26 cellular contexts compared by ENCODE assay signal in the genomic region with DNA sequence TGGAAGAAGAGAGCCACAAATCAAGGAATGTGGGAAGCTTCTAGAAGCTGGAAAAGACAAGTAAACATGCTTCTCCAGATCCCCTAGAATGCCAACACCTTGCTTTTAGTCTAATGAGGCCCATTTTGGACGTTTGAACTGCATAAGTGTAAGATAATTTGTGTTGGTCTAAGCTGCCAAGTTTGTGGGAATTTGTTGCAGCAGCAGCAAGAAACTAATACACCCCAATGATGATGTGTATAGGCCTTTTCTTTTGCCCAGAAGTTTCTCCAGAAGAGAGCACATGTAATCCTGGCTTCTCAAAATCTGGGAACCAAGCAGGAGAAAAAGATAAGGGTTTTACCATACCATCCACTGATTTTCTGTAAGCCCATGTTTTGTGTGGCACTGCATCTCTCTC.
"Had no signal": no experiment of that assay in that cellular context is flagged by ENCODE, and none has a peak within 500 bp of the region (broad histone marks: within the 10 kb centered on the region; RNA-seq: fewer than 3 reads in every experiment).

No MANE protein-coding gene starts in this region.

- ATAC-seq: esophagus mucosa, foreskin keratinocyte, gastrocnemius medialis, gastroesophageal sphincter had no signal

- H3K27ac ChIP-seq: colonic mucosa, coronary artery, epithelial cell of prostate, esophagus muscularis mucosa, esophagus squamous epithelium, foreskin keratinocyte, gastrocnemius medialis, gastroesophageal sphincter had no signal

- H3K9me3 ChIP-seq: colonic mucosa, esophagus muscularis mucosa, esophagus squamous epithelium, gastrocnemius medialis, gastroesophageal sphincter, heart right ventricle had no signal

- H3K4me3 ChIP-seq: colonic mucosa, coronary artery, dorsolateral prefrontal cortex, esophagus muscularis mucosa, esophagus squamous epithelium, gastrocnemius medialis, gastroesophageal sphincter, heart left ventricle, heart right ventricle had no signal

- DNase-seq: colonic mucosa; cortex of kidney; dermis blood vessel endothelial cell; dorsolateral prefrontal cortex; effector CD4-positive, alpha-beta T cell; effector CD8-positive, alpha-beta T cell; effector memory CD4-positive, alpha-beta T cell; effector memory CD8-positive, alpha-beta T cell; endodermal cell; erythroblast; esophagus squamous epithelium; foreskin keratinocyte; gastrocnemius medialis; glutamatergic neuron; head of caudate nucleus; heart left ventricle; heart right ventricle had no signal

- FAIRE-seq: colon, endometrium, endothelial cell of umbilical vein, frontal cortex had no signal

- H3K36me3 ChIP-seq: colonic mucosa, esophagus muscularis mucosa, esophagus squamous epithelium, gastrocnemius medialis, gastroesophageal sphincter, heart left ventricle, heart right ventricle had no signal

- H3K27me3 ChIP-seq: colonic mucosa, dorsolateral prefrontal cortex, esophagus muscularis mucosa, esophagus squamous epithelium, foreskin keratinocyte, gastrocnemius medialis, gastroesophageal sphincter, heart left ventricle, heart right ventricle had no signal

- H3K4me1 ChIP-seq: colonic mucosa, esophagus squamous epithelium, foreskin keratinocyte, gastrocnemius medialis, gastroesophageal sphincter had no signal
